ENCODE assay signal across 8 cellular contexts in genomic region chr7:155344270-155344617, GRCh38. TPM values are rescaled to one million over a fixed set of nuclear protein-coding genes. Genes with fewer than 3 reads are reported as not detected.
DNase-seq lines count a peak whose midpoint lies in the region; ATAC-seq and TF ChIP-seq lines count a peak whose summit lies in the region.

No MANE protein-coding gene starts in this region.

- peaks cover 4 to 26% (median 9%) of the 10 kb centered on the region in 3 donors for H3K27me3 ChIP-seq in sigmoid colon

- 31 to 42% methylated on average over 16 of the region's 16 CpGs for WGBS in sigmoid colon, 2 donors

- peak overlapping the region; percentile 68; the same call in 1 of the 2 replicates for H3K27ac ChIP-seq in VCaP
- H3K27ac ChIP-seq in sigmoid colon: no peak overlapping the region

- CTCF ChIA-PET in HEK293T (lab: Yijun Ruan, JAX): interaction anchor here (0.5 to 1.6 kb wide), 17 partner anchors 8 to 430 kb away, joined by 3 to 21 read pairs (median 5); no protein-coding TSS in a partner anchor

- POLR2A ChIA-PET in HEK293T (lab: Yijun Ruan, JAX): interaction anchor here (1.3 kb wide), 1 partner anchor 139 kb away, joined by 5 read pairs; no protein-coding TSS in a partner anchor

- H3K36me3 ChIP-seq in sigmoid colon: no peaks in the 10 kb centered on the region

- no peak for TF ChIP-seq POLR2A in sigmoid colon (IDR thresholded peaks at IDR 0.05)

- peak overlapping the region in 1 of 4 donors; percentile 42 for H3K4me3 ChIP-seq in sigmoid colon

- TF ChIP-seq CTCF in VCaP (conservative IDR thresholded peaks at IDR 0.05) (no peak), sigmoid colon (IDR thresholded peaks at IDR 0.05) (no peak)

- H3K4me1 ChIP-seq in sigmoid colon: peaks cover 0 to 11% (median 10%) of the 10 kb centered on the region in 4 donors

- intact Hi-C loops in sigmoid colon (cut with DNase I): loop anchor here (1.0 to 10.0 kb wide), 2 partner anchors 339 to 417 kb away; partner anchors contain the start of gene PAXIP1

- ATAC-seq in GM19324 (IDR thresholded peaks at IDR 0.05; ENCODE audit: low FRiP score, unreplicated experiment) (peak; percentile 19), HG02678 (IDR thresholded peaks at IDR 0.05; ENCODE audit: unreplicated experiment) (peak; percentile 29)

- no peaks in the 10 kb centered on the region for H3K9me3 ChIP-seq in sigmoid colon

- DNase-seq in sigmoid colon: peak; percentile 60
- DNase-seq in NCI-H2107 treated with DMSO at 0.1 percent for 48 hours (lab: John Stamatoyannopoulos, UW; ENCODE audit: unreplicated experiment): no peak
- DNase-seq in COLO668 (lab: John Stamatoyannopoulos, UW; ENCODE audit: unreplicated experiment): no peak
- no peak for DNase-seq in HEK293T (ENCODE audit: extremely low spot score)
- no peak for DNase-seq in activated CD8-positive, alpha-beta memory T cell treated with anti-CD3 and anti-CD28 coated beads, Interleukin-2, amount 50 U/mL, for 4 hours

- no peak for TF ChIP-seq EP300 in sigmoid colon (IDR thresholded peaks at IDR 0.05)

TF ChIP-seq in HEK293T, 16 proteins besides CTCF, POLR2A, EP300 and RAD21:
- TF ChIP-seq L3MBTL2 (conservative IDR thresholded peaks at IDR 0.05) (no peak), NFRKB (IDR thresholded peaks at IDR 0.05) (no peak), PKNOX1 (IDR thresholded peaks at IDR 0.05) (no peak), HDGF (IDR thresholded peaks at IDR 0.05; ENCODE audit: borderline replicate concordance) (no peak), FOXK2 (IDR thresholded peaks at IDR 0.05) (no peak), FOXM1 (IDR thresholded peaks at IDR 0.05; ENCODE audit: borderline replicate concordance) (no peak), TARDBP (IDR thresholded peaks at IDR 0.05) (no peak), SP1 (IDR thresholded peaks at IDR 0.05) (no peak), ZNF384 (IDR thresholded peaks at IDR 0.05) (no peak)

RNA-seq across cellular contexts. Expression of gene INSIG1, which starts 46.6 kb away (rescaled TPM):
- total RNA-seq in sigmoid colon: 10 to 100 TPM; 33.0 to 77.9 (median 41.5) TPM
- 100 to 1,000 TPM in 1 of 3 donors, 10 to 100 TPM in 2; 22.2 to 102 (median 39.1) TPM for polyA plus RNA-seq in sigmoid colon
